Comparison of ENCODE assay signal across 9 cellular contexts in the genomic region with DNA sequence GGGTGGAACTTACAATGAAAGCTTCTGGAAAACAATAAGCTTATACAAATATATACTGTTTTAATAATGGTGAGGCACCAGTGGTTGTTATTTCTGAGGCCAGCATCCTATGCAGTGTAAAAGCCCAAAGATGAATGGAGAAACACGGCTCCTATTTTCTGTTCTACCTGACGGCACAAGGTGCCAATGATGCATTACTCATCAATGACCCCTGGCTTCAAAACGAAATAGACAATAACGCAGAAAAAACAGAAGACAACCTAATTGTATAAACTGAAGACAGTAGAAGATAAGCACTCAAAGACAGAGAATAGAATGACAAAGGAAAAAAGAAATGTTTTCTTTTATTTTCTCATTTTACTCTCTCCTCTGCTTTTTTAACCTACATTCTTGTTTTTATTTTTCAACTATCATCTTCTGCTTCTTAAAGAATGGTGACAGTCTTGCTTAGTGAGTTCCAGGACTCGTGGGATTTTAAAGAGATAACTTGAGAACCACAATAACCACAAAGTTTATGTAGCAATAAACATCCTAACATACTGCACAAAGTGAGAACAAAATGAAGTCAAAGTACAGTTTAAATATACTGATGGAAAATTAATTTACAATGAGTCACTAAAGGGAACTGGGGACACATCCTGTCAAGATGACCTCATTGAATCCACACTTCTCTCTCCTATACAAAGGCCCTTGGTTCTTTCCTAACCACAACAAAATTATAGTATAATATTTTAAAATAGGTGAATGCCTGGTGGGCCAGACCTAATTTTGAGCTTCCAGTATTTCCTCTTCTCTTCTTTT.
DNase-seq lines count a peak whose midpoint lies in the region; ATAC-seq and TF ChIP-seq lines count a peak whose summit lies in the region.
"Had no signal": no experiment of that assay in that cellular context is flagged by ENCODE, and none has a peak within 500 bp of the region (broad histone marks: within the 10 kb centered on the region; RNA-seq: fewer than 3 reads in every experiment).

No MANE protein-coding gene starts in this region.

- no peaks in the 10 kb centered on the region for H3K27me3 ChIP-seq in upper lobe of left lung

- H3K9me3 Mint-ChIP-seq in activated CD4-positive, alpha-beta T cell treated with anti-CD3 and anti-CD28 coated beads, Interleukin-2, amount 10 ng/mL, durations not matched to agents 24 days and 14 days: no peaks in the 10 kb centered on the region

- TF ChIP-seq CTCF in fibroblast of the aortic adventitia (IDR thresholded peaks at IDR 0.05; ENCODE audit: insufficient read depth, low read length) (no peak), upper lobe of left lung (IDR thresholded peaks at IDR 0.05) (no peak)

- no peak for DNase-seq in activated CD4-positive, alpha-beta T cell treated with anti-CD3 and anti-CD28 coated beads, Interleukin-2, amount 10 ng/mL, durations not matched to agents 24 days and 14 days
- DNase-seq in activated CD4-positive, alpha-beta T cell treated with anti-CD3 and anti-CD28 coated beads for 48 hours: no peak
- DNase-seq in SKM-1 (lab: John Stamatoyannopoulos, UW; ENCODE audit: unreplicated experiment): peak; percentile 20
- DNase-seq in fibroblast of the aortic adventitia (ENCODE audit: low read depth): peak; percentile 75
- no peak for DNase-seq in upper lobe of left lung
- no peak for DNase-seq in stimulated activated CD4-positive, alpha-beta T cell treated with anti-CD3 and anti-CD28 coated beads, Interleukin-15, amount 100 ng/mL, for 24 hours
- no peak for DNase-seq in NCI-H1436 treated with DMSO at 0.1 percent for 48 hours (lab: John Stamatoyannopoulos, UW)
- no peak for DNase-seq in substantia nigra (lab: John Stamatoyannopoulos, UW)

- TF ChIP-seq EP300 in upper lobe of left lung (IDR thresholded peaks at IDR 0.05): peak in 2 of 4 donors; percentile 67 to 69

- no peaks in the 10 kb centered on the region for H3K36me3 Mint-ChIP-seq in activated CD4-positive, alpha-beta T cell treated with anti-CD3 and anti-CD28 coated beads, Interleukin-2, amount 10 ng/mL, durations not matched to agents 24 days and 14 days (ENCODE audit: low read depth)

- peak in 1 of 2 donors; percentile 64 for ATAC-seq in upper lobe of left lung (ENCODE audit: low FRiP score in 2 of 2)

- intact Hi-C loops in activated CD4-positive, alpha-beta T cell treated with anti-CD3 and anti-CD28 coated beads, Interleukin-2, amount 10 ng/mL, durations not matched to agents 24 days and 14 days (cut with micrococcal nuclease): loop anchor here (1.0 to 10.0 kb wide), 4 partner anchors 90 to 1103 kb away; a partner anchor contains a TSS

- WGBS in upper lobe of left lung, 2 donors: 50 to 52% methylated on average over 5 of the region's 5 CpGs

- no peaks in the 10 kb centered on the region for H3K36me3 ChIP-seq in upper lobe of left lung

- peak overlapping the region; percentile 2 to 63 (median 22) for H3K27ac ChIP-seq in upper lobe of left lung
- H3K27ac ChIP-seq in substantia nigra (ENCODE audit: low read depth, low read length, poor library complexity, severe bottlenecking): no peak overlapping the region

- TF ChIP-seq POLR2A in upper lobe of left lung (IDR thresholded peaks at IDR 0.05): no peak

- H3K9me3 ChIP-seq in upper lobe of left lung: no peaks in the 10 kb centered on the region

- no peaks in the 10 kb centered on the region for H3K27me3 Mint-ChIP-seq in activated CD4-positive, alpha-beta T cell treated with anti-CD3 and anti-CD28 coated beads, Interleukin-2, amount 10 ng/mL, durations not matched to agents 24 days and 14 days

- peak overlapping the region; percentile 32 for H3K27ac Mint-ChIP-seq in activated CD4-positive, alpha-beta T cell treated with anti-CD3 and anti-CD28 coated beads, Interleukin-2, amount 10 ng/mL, durations not matched to agents 24 days and 14 days
- H3K27ac Mint-ChIP-seq: B cell had no signal

- H3K4me3 ChIP-seq in fibroblast of the aortic adventitia (ENCODE audit: low read depth, low read length) (no peak overlapping the region), upper lobe of left lung (no peak overlapping the region)

- no peak overlapping the region for H3K4me3 Mint-ChIP-seq in activated CD4-positive, alpha-beta T cell treated with anti-CD3 and anti-CD28 coated beads, Interleukin-2, amount 10 ng/mL, durations not matched to agents 24 days and 14 days
- H3K4me3 Mint-ChIP-seq: B cell had no signal

- H3K4me1 ChIP-seq in upper lobe of left lung: peaks cover 6 to 26% (median 17%) of the 10 kb centered on the region in 4 donors

- H3K4me1 Mint-ChIP-seq in activated CD4-positive, alpha-beta T cell treated with anti-CD3 and anti-CD28 coated beads, Interleukin-2, amount 10 ng/mL, durations not matched to agents 24 days and 14 days: peaks cover 19% of the 10 kb centered on the region
- H3K4me1 Mint-ChIP-seq: B cell had no signal

Comparison
In these comparisons a context has a peak if more than half of its experiments do, and no peak if none do; other contexts are left out.
1. DNase-seq: peak in SKM-1 (single experiment) and fibroblast of the aortic adventitia (single experiment); none in activated CD4-positive, alpha-beta T cell treated with anti-CD3 and anti-CD28 coated beads, Interleukin-2, amount 10 ng/mL, durations not matched to agents 24 days and 14 days (single experiment), activated CD4-positive, alpha-beta T cell treated with anti-CD3 and anti-CD28 coated beads for 48 hours (single experiment), upper lobe of left lung (0 of 2), stimulated activated CD4-positive, alpha-beta T cell treated with anti-CD3 and anti-CD28 coated beads, Interleukin-15, amount 100 ng/mL, for 24 hours (single experiment), NCI-H1436 treated with DMSO at 0.1 percent for 48 hours (single experiment) and substantia nigra (0 of 49).